In genomic region chr4:17336524-17336941, GRCh38 we compare ENCODE assay signal across 10 cellular contexts.
DNase-seq lines count a peak whose midpoint lies in the region; FAIRE-seq and TF ChIP-seq lines count a peak whose summit lies in the region.
"Had no signal": no experiment of that assay in that cellular context is flagged by ENCODE, and none has a peak within 500 bp of the region (broad histone marks: within the 10 kb centered on the region; RNA-seq: fewer than 3 reads in every experiment).

No MANE protein-coding gene starts in this region.

- no peak overlapping the region for H3K27ac ChIP-seq in sigmoid colon
- H3K27ac ChIP-seq: 22Rv1, psoas muscle had no signal

- intact Hi-C loops in sigmoid colon (cut with DNase I), result no loop called here

- H3K9me3 ChIP-seq in sigmoid colon (no peaks in the 10 kb centered on the region), HAP-1 (no peaks in the 10 kb centered on the region)
- H3K9me3 ChIP-seq: psoas muscle had no signal

- H3K36me3 ChIP-seq in sigmoid colon (no peaks in the 10 kb centered on the region), HAP-1 (replicated peaks) (no peaks in the 10 kb centered on the region)

- no peak for FAIRE-seq in HTR-8/SVneo (lab: Jason Lieb, UNC)

- H3K4me1 ChIP-seq in sigmoid colon (no peaks in the 10 kb centered on the region), HAP-1 (no peaks in the 10 kb centered on the region)
- H3K4me1 ChIP-seq: psoas muscle had no signal

- H3K4me3 ChIP-seq in sigmoid colon (no peak overlapping the region), HAP-1 (no peak overlapping the region)
- H3K4me3 ChIP-seq: psoas muscle had no signal

- WGBS in sigmoid colon, 2 donors, result 59 to 64% methylated on average over 10 of the region's 10 CpGs

- H3K27me3 ChIP-seq in sigmoid colon, result no peaks in the 10 kb centered on the region
- peaks cover 3% of the 10 kb centered on the region; the same call in 1 of the 2 replicates for H3K27me3 ChIP-seq in HAP-1 (ENCODE audit: low read depth)

- no peak for TF ChIP-seq CTCF in sigmoid colon (IDR thresholded peaks at IDR 0.05)

- in situ Hi-C loops in HAP-1 (cut with MboI; ENCODE audit: low sequenced_read_pairs), result loop anchor here (25.0 kb wide), 1 partner anchor 1049 kb away; no protein-coding TSS in a partner anchor

- DNase-seq in DMS53 (lab: John Stamatoyannopoulos, UW) (peak; percentile 40), DMS53 treated with DMSO at 0.1 percent for 48 hours (lab: John Stamatoyannopoulos, UW; ENCODE audit: unreplicated experiment) (no peak), M059J (ENCODE audit: low read depth) (peak; percentile 95), activated gamma-delta T cell treated with Interleukin-2 at 50 U/mL for 16 hours (peak; percentile 71), sigmoid colon (peak; percentile 71), DMS79 treated with DMSO at 0.1 percent for 48 hours (lab: John Stamatoyannopoulos, UW) (no peak), HAP-1 (ENCODE audit: low spot score in 2 of 2) (no peak), HTR-8/SVneo (ENCODE audit: insufficient read length, low spot score) (no peak)

- TF ChIP-seq EP300 in sigmoid colon (IDR thresholded peaks at IDR 0.05), result no peak

- no peak for TF ChIP-seq POLR2A in sigmoid colon (IDR thresholded peaks at IDR 0.05)

Comparison
In these comparisons a context has a peak if more than half of its experiments do, and no peak if none do; other contexts are left out.
1. DNase-seq: peak in DMS53 (single experiment), M059J (single experiment), activated gamma-delta T cell treated with Interleukin-2 at 50 U/mL for 16 hours (single experiment) and sigmoid colon (single experiment); none in DMS53 treated with DMSO at 0.1 percent for 48 hours (single experiment), DMS79 treated with DMSO at 0.1 percent for 48 hours (single experiment), HAP-1 (0 of 2) and HTR-8/SVneo (single experiment).